9 cellular contexts compared by ENCODE assay signal in genomic region chr1:59570524-59570923, GRCh38.
DNase-seq lines count a peak whose midpoint lies in the region; ATAC-seq, FAIRE-seq and TF ChIP-seq lines count a peak whose summit lies in the region.
"Had no signal": no experiment of that assay in that cellular context is flagged by ENCODE, and none has a peak within 500 bp of the region (broad histone marks: within the 10 kb centered on the region; RNA-seq: fewer than 3 reads in every experiment).

No MANE protein-coding gene starts in this region.

- CTCF ChIA-PET in activated naive CD4-positive, alpha-beta T cell treated with anti-CD3 and anti-CD28 coated beads, Interleukin-2, amount 10 ng/mL, durations not matched to agents 7 days and 5 days (lab: Charles Lee), result no interaction called here

- no peak for DNase-seq in GM12892 (ENCODE audit: insufficient read length)
- DNase-seq in GM23338 (ENCODE audit: low spot score), result no peak
- DNase-seq in NCI-H2107 treated with DMSO at 0.1 percent for 48 hours (lab: John Stamatoyannopoulos, UW; ENCODE audit: unreplicated experiment), result peak; percentile 96
- DNase-seq in activated naive CD4-positive, alpha-beta T cell treated with anti-CD3 and anti-CD28 coated beads, Interleukin-2, amount 10 ng/mL, durations not matched to agents 7 days and 5 days, result peak; percentile 63
- peak; percentile 3 to 19 for DNase-seq in stimulated activated CD8-positive, alpha-beta memory T cell treated with anti-CD3 and anti-CD28 coated beads, Interleukin-7, amount 100 ng/mL, for 4 hours (ENCODE audit: low read depth in 2 of 2)
- DNase-seq in urothelium cell line (ENCODE audit: low spot score), result no peak
- no peak for DNase-seq in endodermal cell
- no peak for DNase-seq in effector CD8-positive, alpha-beta T cell (lab: John Stamatoyannopoulos, UW)

- H3K27ac Mint-ChIP-seq in GM23338, result peak overlapping the region; percentile 29; the same call in 1 of the 2 replicates
- no peak overlapping the region for H3K27ac Mint-ChIP-seq in activated naive CD4-positive, alpha-beta T cell treated with anti-CD3 and anti-CD28 coated beads, Interleukin-2, amount 10 ng/mL, durations not matched to agents 7 days and 5 days
- H3K27ac Mint-ChIP-seq in endodermal cell, result no peak overlapping the region
- H3K27ac Mint-ChIP-seq: brain had no signal

- ATAC-seq in GM23338, result no peak

- no peaks in the 10 kb centered on the region for H3F3A ChIP-seq in GM23338 (replicated peaks; ENCODE audit: low read depth)

- H3K4me2 ChIP-seq in GM23338, result peak overlapping the region; percentile 46; the same call in 1 of the 2 replicates

- 78 to 93% methylated on average over 3 of the region's 3 CpGs for WGBS in endodermal cell (ENCODE audit: insufficient coverage in 1 of 2, insufficient read length in 1 of 2), 2 experiments

- H3K27ac ChIP-seq in GM23338 (ENCODE audit: low read depth) (no peak overlapping the region), endodermal cell (ENCODE audit: low read depth, low read length) (no peak overlapping the region)

- H3K4me3 ChIP-seq in GM23338, result no peak overlapping the region
- H3K4me3 ChIP-seq in endodermal cell (ENCODE audit: low read length), result no peak overlapping the region

- no peak overlapping the region for H3K9ac ChIP-seq in endodermal cell (ENCODE audit: extremely low read depth, low read length, poor library complexity, severe bottlenecking)

- TF ChIP-seq CTCF in GM23338 (conservative IDR thresholded peaks at IDR 0.05; ENCODE audit: low read depth in 2 of 2) (no peak), endodermal cell (conservative IDR thresholded peaks at IDR 0.05) (no peak)

- no peak overlapping the region for H2AFZ ChIP-seq in GM23338

- no peak for TF ChIP-seq POLR2A in GM12892 (IDR thresholded peaks at IDR 0.05; ENCODE audit: low read depth, low read length)

- H4K20me1 ChIP-seq in GM23338 (replicated peaks; ENCODE audit: insufficient read depth), result no peaks in the 10 kb centered on the region

- peaks cover 13% of the 10 kb centered on the region for H3K4me1 Mint-ChIP-seq in GM23338
- peaks cover 38% of the 10 kb centered on the region for H3K4me1 Mint-ChIP-seq in activated naive CD4-positive, alpha-beta T cell treated with anti-CD3 and anti-CD28 coated beads, Interleukin-2, amount 10 ng/mL, durations not matched to agents 7 days and 5 days
- peaks cover 15% of the 10 kb centered on the region for H3K4me1 Mint-ChIP-seq in endodermal cell
- H3K4me1 Mint-ChIP-seq: brain had no signal

- no peaks in the 10 kb centered on the region for H3K36me3 ChIP-seq in GM23338 (ENCODE audit: insufficient read depth)
- no peaks in the 10 kb centered on the region for H3K36me3 ChIP-seq in endodermal cell (ENCODE audit: control insufficient read depth, insufficient read depth, low read length)

- H3K4me1 ChIP-seq in GM23338 (ENCODE audit: insufficient read depth), result peaks cover 14% of the 10 kb centered on the region
- no peaks in the 10 kb centered on the region for H3K4me1 ChIP-seq in endodermal cell (ENCODE audit: control insufficient read depth, insufficient read depth, low read length)

- H3K9me3 Mint-ChIP-seq in GM23338 (peaks cover 5% of the 10 kb centered on the region), endodermal cell (peaks cover 6% of the 10 kb centered on the region)
- peaks cover 4% of the 10 kb centered on the region for H3K9me3 Mint-ChIP-seq in activated naive CD4-positive, alpha-beta T cell treated with anti-CD3 and anti-CD28 coated beads, Interleukin-2, amount 10 ng/mL, durations not matched to agents 7 days and 5 days

- H3K27me3 ChIP-seq in GM23338 (ENCODE audit: insufficient read depth) (no peaks in the 10 kb centered on the region), endodermal cell (ENCODE audit: control insufficient read depth, insufficient read depth, low read length, poor library complexity, severe bottlenecking) (no peaks in the 10 kb centered on the region)

- H3K36me3 Mint-ChIP-seq in GM23338 (ENCODE audit: low read depth), result peaks cover 6% of the 10 kb centered on the region; the same call in 1 of the 3 replicates
- H3K36me3 Mint-ChIP-seq in activated naive CD4-positive, alpha-beta T cell treated with anti-CD3 and anti-CD28 coated beads, Interleukin-2, amount 10 ng/mL, durations not matched to agents 7 days and 5 days, result no peaks in the 10 kb centered on the region
- H3K36me3 Mint-ChIP-seq in endodermal cell (ENCODE audit: low read depth), result peaks cover 2% of the 10 kb centered on the region

- no peaks in the 10 kb centered on the region; the same call in none of the 2 replicates for H3K9me2 ChIP-seq in GM23338 (ENCODE audit: insufficient read depth)

- H3K4me3 Mint-ChIP-seq in GM23338 (no peak overlapping the region), endodermal cell (no peak overlapping the region)
- H3K4me3 Mint-ChIP-seq in activated naive CD4-positive, alpha-beta T cell treated with anti-CD3 and anti-CD28 coated beads, Interleukin-2, amount 10 ng/mL, durations not matched to agents 7 days and 5 days, result no peak overlapping the region
- H3K4me3 Mint-ChIP-seq: brain had no signal

- no peaks in the 10 kb centered on the region for H3K79me2 ChIP-seq in GM23338 (replicated peaks; ENCODE audit: insufficient read depth)

- H3K27me3 Mint-ChIP-seq in GM23338 (ENCODE audit: insufficient read depth, low read depth, poor library complexity) (no peaks in the 10 kb centered on the region), endodermal cell (ENCODE audit: insufficient read depth) (no peaks in the 10 kb centered on the region)
- H3K27me3 Mint-ChIP-seq in activated naive CD4-positive, alpha-beta T cell treated with anti-CD3 and anti-CD28 coated beads, Interleukin-2, amount 10 ng/mL, durations not matched to agents 7 days and 5 days, result peaks cover 19% of the 10 kb centered on the region
- H3K27me3 Mint-ChIP-seq: brain had no signal

- H3K9me3 ChIP-seq in endodermal cell (ENCODE audit: control insufficient read depth, low read length), result peaks cover 10% of the 10 kb centered on the region

- FAIRE-seq in GM12892 (lab: Jason Lieb, UNC) (peak; percentile 56), urothelium cell line (lab: Jason Lieb, UNC) (no peak)

TF ChIP-seq in GM23338, 12 proteins besides CTCF, POLR2A, EP300 and RAD21 (continues in another document):
- TF ChIP-seq REST (IDR thresholded peaks at IDR 0.05; ENCODE audit: unreplicated experiment), result no peak
- no peak for TF ChIP-seq STAT1 (IDR thresholded peaks at IDR 0.05; ENCODE audit: unreplicated experiment)
- TF ChIP-seq CREB1 (CRISPR knock-in tag; IDR thresholded peaks at IDR 0.05; ENCODE audit: low read depth), result no peak
- TF ChIP-seq ZNF114 (CRISPR knock-in tag; IDR thresholded peaks at IDR 0.05), result no peak
- TF ChIP-seq POLR2AphosphoS5 (IDR thresholded peaks at IDR 0.05; ENCODE audit: low read depth), result no peak
- TF ChIP-seq EZH2 (IDR thresholded peaks at IDR 0.05; ENCODE audit: low read depth, unreplicated experiment), result no peak
- no peak for TF ChIP-seq ZNF331 (CRISPR knock-in tag; IDR thresholded peaks at IDR 0.05; ENCODE audit: low read depth)
- no peak for TF ChIP-seq ETS1 (IDR thresholded peaks at IDR 0.05)
- TF ChIP-seq JUNB (IDR thresholded peaks at IDR 0.05; ENCODE audit: unreplicated experiment), result no peak
- no peak for TF ChIP-seq NANOG (IDR thresholded peaks at IDR 0.05; ENCODE audit: borderline replicate concordance)

Comparison
In these comparisons a context has a peak if more than half of its experiments do, and no peak if none do; other contexts are left out.
1. DNase-seq: peak in NCI-H2107 treated with DMSO at 0.1 percent for 48 hours (single experiment), activated naive CD4-positive, alpha-beta T cell treated with anti-CD3 and anti-CD28 coated beads, Interleukin-2, amount 10 ng/mL, durations not matched to agents 7 days and 5 days (single experiment) and stimulated activated CD8-positive, alpha-beta memory T cell treated with anti-CD3 and anti-CD28 coated beads, Interleukin-7, amount 100 ng/mL, for 4 hours (2 of 2); none in GM12892 (single experiment), GM23338 (single experiment), urothelium cell line (single experiment), endodermal cell (single experiment) and effector CD8-positive, alpha-beta T cell (single experiment).